ENCODE assay signal across 27 cellular contexts in the genomic region with DNA sequence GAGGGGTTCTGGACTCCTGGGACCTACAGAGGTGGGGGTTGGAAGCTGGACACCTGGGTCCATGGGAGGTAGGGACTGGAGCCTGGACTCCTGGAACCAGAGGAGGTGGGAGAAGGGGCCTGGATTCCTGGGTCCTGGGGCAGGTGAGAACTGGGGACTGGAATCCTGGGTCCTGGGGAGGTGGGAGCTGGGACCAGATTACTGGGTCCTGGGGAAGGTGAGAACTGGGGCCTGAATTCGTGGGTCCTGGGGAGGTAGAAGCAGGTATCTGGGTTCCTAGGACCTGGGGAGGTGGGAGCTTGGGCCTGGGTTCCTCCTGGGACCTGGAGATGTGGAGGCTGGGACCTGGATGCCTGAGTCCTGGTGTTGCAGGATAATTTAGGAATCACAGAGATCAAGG. TPM values are rescaled to one million over a fixed set of nuclear protein-coding genes. Genes with fewer than 3 reads are reported as not detected.
A peak's percentile ranks its signal among the peaks of the same experiment; 100 is the strongest.
DNase-seq lines count a peak whose midpoint lies in the region; ATAC-seq, FAIRE-seq and TF ChIP-seq lines count a peak whose summit lies in the region.
"Had no signal": no experiment of that assay in that cellular context is flagged by ENCODE, and none has a peak within 500 bp of the region (broad histone marks: within the 10 kb centered on the region; RNA-seq: fewer than 3 reads in every experiment).

No MANE protein-coding gene starts in this region.

- intact Hi-C loops in K562 (cut with micrococcal nuclease), result no loop called here
- intact Hi-C loops in natural killer cell (cut with micrococcal nuclease), result no loop called here

- H3K9me3 Mint-ChIP-seq in stimulated activated memory B cell treated with anti-CD40 and anti-IgM and Interleukin-4, amounts not matched to agents 10 μg/mL and 1 μg/mL and 100 μg/mL, for 72 hours, result peaks cover 8% of the 10 kb centered on the region
- H3K9me3 Mint-ChIP-seq in progenitor cell of endocrine pancreas (ENCODE audit: low read depth), result peaks cover 10% of the 10 kb centered on the region
- peaks cover 0 to 10% of the 10 kb centered on the region in 2 donors for H3K9me3 Mint-ChIP-seq in natural killer cell
- H3K9me3 Mint-ChIP-seq in activated CD4-positive, alpha-beta memory T cell treated with anti-CD3 and anti-CD28 coated beads, Interleukin-2, amount 10 ng/mL, durations not matched to agents 7 days and 5 days, result peaks cover 12% of the 10 kb centered on the region

- H3K27ac ChIP-seq in K562 (ENCODE audit: extremely low read depth, low read depth, low read length), result no peak overlapping the region; the same call in 2 of the 3 replicates
- H3K27ac ChIP-seq: A549, GM23248 had no signal

- H3K4me1 ChIP-seq in NT2/D1 (ENCODE audit: insufficient read depth, insufficient read length), result peaks cover 4% of the 10 kb centered on the region
- peaks cover 10 to 11% of the 10 kb centered on the region in 2 experiments; a peak in 4 of 5 replicates for H3K4me1 ChIP-seq in K562 (replicated peaks in 1 of 2; ENCODE audit: control insufficient read depth in 2 of 2, insufficient read depth in 2 of 2, low read length in 2 of 2)
- H3K4me1 ChIP-seq: A549, BE2C, HAP-1 had no signal

- DNase-seq in NT2/D1 (ENCODE audit: low read depth, low spot score), result no peak
- DNase-seq in K562 (ENCODE audit: extremely low read depth in 1 of 4, low spot score in 3 of 4), result no peak
- DNase-seq in mesenteric fat pad (ENCODE audit: low spot score), result peak; percentile 59
- DNase-seq in progenitor cell of endocrine pancreas (ENCODE audit: low spot score, unreplicated experiment), result no peak
- no peak for DNase-seq in natural killer cell
- no peak for DNase-seq in activated CD4-positive, alpha-beta memory T cell treated with anti-CD3 and anti-CD28 coated beads, Interleukin-2, amount 10 ng/mL, durations not matched to agents 7 days and 5 days
- DNase-seq: 8988T; ACHN; AML-193; BE2C; CD4-positive, alpha-beta T cell; CD8-positive, alpha-beta memory T cell; DMS 273 treated with DMSO at 0.1 percent for 48 hours; DMS79; EL; GDM1; GM23248; HFFc6 had no signal

- H3K79me2 ChIP-seq in K562 (ENCODE audit: control insufficient read depth, insufficient read depth, low read length), result no peaks in the 10 kb centered on the region

- H3K36me3 ChIP-seq in NT2/D1 (ENCODE audit: insufficient read depth, insufficient read length, low read length), result no peaks in the 10 kb centered on the region
- H3K36me3 ChIP-seq in K562 (ENCODE audit: control insufficient read depth, insufficient read depth, low read length), result no peaks in the 10 kb centered on the region
- H3K36me3 ChIP-seq: BE2C, HAP-1 had no signal

- TF ChIP-seq CTCF in K562 (IDR thresholded peaks at IDR 0.05 in 2 of 3, conservative IDR thresholded peaks at IDR 0.05 in 1 of 3; ENCODE audit: insufficient read depth in 2 of 3, low read depth in 1 of 3, low read length in 3 of 3), result no peak
- TF ChIP-seq CTCF in progenitor cell of endocrine pancreas (IDR thresholded peaks at IDR 0.05; ENCODE audit: unreplicated experiment), result no peak
- TF ChIP-seq CTCF in natural killer cell (IDR thresholded peaks at IDR 0.05), result no peak

- WGBS in K562 (ENCODE audit: insufficient coverage, low coverage, missing lambda C conversion rate), result 0% methylated on average over 1 of the region's 1 CpG

- TF ChIP-seq POLR2A in K562 (conservative IDR thresholded peaks at IDR 0.05), result no peak

- in situ Hi-C loops in K562 (cut with MboI), result no loop called here

- POLR2A ChIA-PET in K562 (lab: Yijun Ruan, JAX), result interaction anchor here (0.7 kb wide), 1 partner anchor 10 kb away, joined by 3 read pairs; no protein-coding TSS in a partner anchor
- POLR2A ChIA-PET in activated CD4-positive, alpha-beta memory T cell treated with anti-CD3 and anti-CD28 coated beads, Interleukin-2, amount 10 ng/mL, durations not matched to agents 7 days and 5 days (lab: Charles Lee), result no interaction called here

- no peak for TF ChIP-seq EP300 in K562 (IDR thresholded peaks at IDR 0.05; ENCODE audit: low read length)

- no peak overlapping the region for H3K4me3 Mint-ChIP-seq in stimulated activated memory B cell treated with anti-CD40 and anti-IgM and Interleukin-4, amounts not matched to agents 10 μg/mL and 1 μg/mL and 100 μg/mL, for 72 hours
- H3K4me3 Mint-ChIP-seq in progenitor cell of endocrine pancreas (ENCODE audit: low read depth) (no peak overlapping the region), natural killer cell (no peak overlapping the region)
- no peak overlapping the region for H3K4me3 Mint-ChIP-seq in activated CD4-positive, alpha-beta memory T cell treated with anti-CD3 and anti-CD28 coated beads, Interleukin-2, amount 10 ng/mL, durations not matched to agents 7 days and 5 days
- H3K4me3 Mint-ChIP-seq: CD14-positive monocyte; CD4-positive, alpha-beta T cell; CD8-positive, alpha-beta memory T cell; HFFc6 had no signal

- peak overlapping the region; percentile 33 for H3K27ac Mint-ChIP-seq in stimulated activated memory B cell treated with anti-CD40 and anti-IgM and Interleukin-4, amounts not matched to agents 10 μg/mL and 1 μg/mL and 100 μg/mL, for 72 hours
- H3K27ac Mint-ChIP-seq in progenitor cell of endocrine pancreas (no peak overlapping the region), natural killer cell (no peak overlapping the region)
- no peak overlapping the region for H3K27ac Mint-ChIP-seq in activated CD4-positive, alpha-beta memory T cell treated with anti-CD3 and anti-CD28 coated beads, Interleukin-2, amount 10 ng/mL, durations not matched to agents 7 days and 5 days
- H3K27ac Mint-ChIP-seq: CD14-positive monocyte; CD4-positive, alpha-beta T cell; HFFc6 had no signal

- H3K9me3 ChIP-seq in NT2/D1 (ENCODE audit: insufficient read depth, low read length) (peaks cover 9% of the 10 kb centered on the region), K562 (replicated peaks; ENCODE audit: control insufficient read depth, insufficient read depth, low read depth, low read length) (peaks cover 3% of the 10 kb centered on the region; the same call in 1 of the 2 replicates)
- H3K9me3 ChIP-seq: BE2C, HAP-1 had no signal

- ATAC-seq in K562, result no peak
- no peak for ATAC-seq in stimulated activated memory B cell treated with anti-CD40 and anti-IgM and Interleukin-4, amounts not matched to agents 10 μg/mL and 1 μg/mL and 100 μg/mL, for 72 hours
- no peak for ATAC-seq in natural killer cell
- no peak for ATAC-seq in GM21447 (IDR thresholded peaks at IDR 0.05; ENCODE audit: unreplicated experiment)
- ATAC-seq: A549, GM12878 had no signal

- H3K9ac ChIP-seq in NT2/D1 (ENCODE audit: insufficient read length, low read depth) (peak overlapping the region; percentile 8), K562 (ENCODE audit: insufficient read depth in 1 of 2, low read depth in 2 of 2, low read length in 2 of 2) (peak overlapping the region in 1 of 2 experiments; percentile 65; a peak in 1 of 4 replicates)
- H3K9ac ChIP-seq: GM23248 had no signal

- no peaks in the 10 kb centered on the region for H3K9me1 ChIP-seq in K562 (ENCODE audit: control insufficient read depth, insufficient read depth, low read length)

- no peak overlapping the region; the same call in 1 of the 2 replicates for H2AFZ ChIP-seq in K562 (ENCODE audit: low read depth, low read length)
- H2AFZ ChIP-seq: GM23248 had no signal

- FAIRE-seq in K562 (lab: Jason Lieb, UNC), result no peak
- FAIRE-seq: A549, D721Med, GM12878, H54 had no signal

- peaks cover 11% of the 10 kb centered on the region for H3K4me1 Mint-ChIP-seq in stimulated activated memory B cell treated with anti-CD40 and anti-IgM and Interleukin-4, amounts not matched to agents 10 μg/mL and 1 μg/mL and 100 μg/mL, for 72 hours
- H3K4me1 Mint-ChIP-seq in progenitor cell of endocrine pancreas (ENCODE audit: low read depth) (peaks cover 4% of the 10 kb centered on the region), natural killer cell (no peaks in the 10 kb centered on the region)
- no peaks in the 10 kb centered on the region for H3K4me1 Mint-ChIP-seq in activated CD4-positive, alpha-beta memory T cell treated with anti-CD3 and anti-CD28 coated beads, Interleukin-2, amount 10 ng/mL, durations not matched to agents 7 days and 5 days
- H3K4me1 Mint-ChIP-seq: CD8-positive, alpha-beta memory T cell had no signal

- H3K4me3 ChIP-seq in NT2/D1 (ENCODE audit: insufficient read length, low read depth) (no peak overlapping the region), K562 (no peak overlapping the region)
- H3K4me3 ChIP-seq: A549; BLaER1 treated with 17β-estradiol and CSF1 and Interleukin-3, amounts not matched to agents 10 nM and 100 nM; GM12878; GM23248; HAP-1 had no signal

- TF ChIP-seq RAD21 in K562 (CRISPR knock-in tag; conservative IDR thresholded peaks at IDR 0.05 in 1 of 2, IDR thresholded peaks at IDR 0.05 in 1 of 2), result no peak

- peaks cover 4% of the 10 kb centered on the region for H3K36me3 Mint-ChIP-seq in stimulated activated memory B cell treated with anti-CD40 and anti-IgM and Interleukin-4, amounts not matched to agents 10 μg/mL and 1 μg/mL and 100 μg/mL, for 72 hours
- H3K36me3 Mint-ChIP-seq in progenitor cell of endocrine pancreas (ENCODE audit: insufficient read depth), result no peaks in the 10 kb centered on the region
- H3K36me3 Mint-ChIP-seq in natural killer cell, result peaks cover 11% of the 10 kb centered on the region
- H3K36me3 Mint-ChIP-seq in activated CD4-positive, alpha-beta memory T cell treated with anti-CD3 and anti-CD28 coated beads, Interleukin-2, amount 10 ng/mL, durations not matched to agents 7 days and 5 days (ENCODE audit: low read depth), result peaks cover 2% of the 10 kb centered on the region

- BruUV-seq in K562 (replicated peaks; lab: Mats Ljungman, UMichigan), result no TSS peak

- H4K20me1 ChIP-seq in K562 (replicated peaks; ENCODE audit: control insufficient read depth, insufficient read depth, low read length), result no peaks in the 10 kb centered on the region
- H4K20me1 ChIP-seq: BLaER1 treated with 17β-estradiol and CSF1 and Interleukin-3, amounts not matched to agents 10 nM and 100 nM had no signal

- H3K27me3 ChIP-seq in NT2/D1 (ENCODE audit: insufficient read depth, insufficient read length) (peaks cover 8% of the 10 kb centered on the region), K562 (ENCODE audit: control insufficient read depth in 2 of 2, insufficient read depth in 2 of 2, low read length in 2 of 2) (peaks cover 10 to 28% of the 10 kb centered on the region in 2 experiments; a peak in 4 of 5 replicates)

- H3K27me3 Mint-ChIP-seq in stimulated activated memory B cell treated with anti-CD40 and anti-IgM and Interleukin-4, amounts not matched to agents 10 μg/mL and 1 μg/mL and 100 μg/mL, for 72 hours, result peaks cover 29% of the 10 kb centered on the region
- peaks cover 23% of the 10 kb centered on the region for H3K27me3 Mint-ChIP-seq in progenitor cell of endocrine pancreas
- peaks cover 14 to 35% of the 10 kb centered on the region in 2 donors for H3K27me3 Mint-ChIP-seq in natural killer cell (ENCODE audit: low read depth in 2 of 2)
- H3K27me3 Mint-ChIP-seq in activated CD4-positive, alpha-beta memory T cell treated with anti-CD3 and anti-CD28 coated beads, Interleukin-2, amount 10 ng/mL, durations not matched to agents 7 days and 5 days, result peaks cover 8% of the 10 kb centered on the region

- H3K4me2 ChIP-seq in K562 (ENCODE audit: insufficient read depth, low read length), result no peak overlapping the region; the same call in 1 of the 2 replicates
- H3K4me2 ChIP-seq: A549 had no signal

- CTCF ChIA-PET in K562 (lab: Yijun Ruan, JAX; ENCODE audit: low intra/inter-chr PET ratio), result no interaction called here
- CTCF ChIA-PET in activated CD4-positive, alpha-beta memory T cell treated with anti-CD3 and anti-CD28 coated beads, Interleukin-2, amount 10 ng/mL, durations not matched to agents 7 days and 5 days (lab: Charles Lee), result no interaction called here

RNA-seq across cellular contexts. Expression of a gene that starts 0.7 kb away (rescaled TPM):
- total RNA-seq in K562 (2011; cell fraction: chromatin; rRNA removed; ENCODE audit: low replicate concordance), result 0.37 and 0.69 TPM in 2 replicates
- 0.53 and 0.83 TPM in 2 replicates for total RNA-seq in K562 (2011; cell fraction: nucleolus; rRNA removed)
- total RNA-seq in K562 (2011; cell fraction: nucleoplasm; rRNA removed), result 0.23 TPM in 1 of 2 replicates, not detected in the other
- total RNA-seq in K562 (2014; rRNA removed) (not detected in 2 replicates), K562 (2014; rRNA removed; fragmentation: Illumina TruSeq; extraction: Trizol) (not detected in 2 replicates), K562 (2015; rRNA removed; fragmentation: Illumina TruSeq; extraction: Trizol) (not detected in 2 replicates), K562 (2021) (0.27 TPM in 1 of 2 replicates, not detected in the other), mesenteric fat pad (not detected), progenitor cell of endocrine pancreas (0.36 and 0.42 TPM in 2 replicates), natural killer cell (not detected)
- polyA plus RNA-seq in K562 (2011; rRNA removed) (0.18 and 0.62 TPM in 2 replicates), K562 (2014; fragmentation: Illumina TruSeq; extraction: Trizol) (not detected in 2 replicates), K562 (2014; fragmentation: Nextera tagmentation; extraction: Ambion mirVana) (under 1 TPM in 1 of 2 experiments, not detected in 1; 0.08 TPM), K562 (2014; rRNA removed) (not detected in 2 replicates)
- polyA plus RNA-seq in K562 (2011; cell fraction: cytosol; rRNA removed), result 0.19 and 0.32 TPM in 2 replicates
- 2.4 and 4.7 TPM in 2 replicates for polyA plus RNA-seq in K562 (2011; cell fraction: nucleus; rRNA removed)
- polyA plus RNA-seq in K562 (2012), result 0.05 and 0.58 TPM in 2 replicates
- polyA minus RNA-seq in K562 (2011; rRNA and poly(A)+ RNA removed), result 0.27 TPM in 1 of 2 replicates, not detected in the other
- not detected in 2 replicates for polyA minus RNA-seq in K562 (2011; cell fraction: cytosol; rRNA and poly(A)+ RNA removed)
- not detected in 2 replicates for polyA minus RNA-seq in K562 (2011; cell fraction: nucleus; rRNA and poly(A)+ RNA removed)
- not detected for total RNA-seq in activated CD4-positive, alpha-beta memory T cell treated with anti-CD3 and anti-CD28 coated beads, Interleukin-2, amount 10 ng/mL, durations not matched to agents 7 days and 5 days
- total RNA-seq: CD4-positive, alpha-beta T cell; CD8-positive, alpha-beta memory T cell; GM23248; HFFc6 had no signal
- polyA plus RNA-seq: A549; CD14-positive monocyte; CD8-positive, alpha-beta memory T cell; GM23248 had no signal

RNA-seq across cellular contexts. Expression of a gene that starts 16.4 kb away (rescaled TPM):
- total RNA-seq in K562 (2011; cell fraction: chromatin; rRNA removed; ENCODE audit: low replicate concordance), result not detected in 2 replicates
- total RNA-seq in K562 (2011; cell fraction: nucleolus; rRNA removed), result not detected in 2 replicates
- total RNA-seq in K562 (2011; cell fraction: nucleoplasm; rRNA removed), result not detected in 2 replicates
- total RNA-seq in K562 (2014; rRNA removed) (not detected in 2 replicates), K562 (2014; rRNA removed; fragmentation: Illumina TruSeq; extraction: Trizol) (not detected in 2 replicates), K562 (2015; rRNA removed; fragmentation: Illumina TruSeq; extraction: Trizol) (not detected in 2 replicates), K562 (2021) (not detected in 2 replicates), mesenteric fat pad (63.5 TPM), progenitor cell of endocrine pancreas (not detected in 2 replicates), natural killer cell (under 1 TPM in 1 of 3 donors, not detected in 2; 0.10 TPM)
- polyA plus RNA-seq in K562 (2011; rRNA removed) (0.01 TPM in 2 replicates), K562 (2014; fragmentation: Illumina TruSeq; extraction: Trizol) (not detected in 2 replicates), K562 (2014; fragmentation: Nextera tagmentation; extraction: Ambion mirVana) (not detected), K562 (2014; rRNA removed) (not detected in 2 replicates)
- 0.01 and 0.04 TPM in 2 replicates for polyA plus RNA-seq in K562 (2011; cell fraction: cytosol; rRNA removed)
- not detected in 2 replicates for polyA plus RNA-seq in K562 (2011; cell fraction: nucleus; rRNA removed)
- 0.04 TPM in 1 of 2 replicates, not detected in the other for polyA plus RNA-seq in K562 (2012)
- not detected in 2 replicates for polyA minus RNA-seq in K562 (2011; rRNA and poly(A)+ RNA removed)
- polyA minus RNA-seq in K562 (2011; cell fraction: cytosol; rRNA and poly(A)+ RNA removed), result not detected in 2 replicates
- not detected in 2 replicates for polyA minus RNA-seq in K562 (2011; cell fraction: nucleus; rRNA and poly(A)+ RNA removed)
- not detected for total RNA-seq in activated CD4-positive, alpha-beta memory T cell treated with anti-CD3 and anti-CD28 coated beads, Interleukin-2, amount 10 ng/mL, durations not matched to agents 7 days and 5 days
- total RNA-seq: CD4-positive, alpha-beta T cell; GM23248; HFFc6 had no signal
- polyA plus RNA-seq: A549; CD8-positive, alpha-beta memory T cell; GM23248 had no signal

RNA-seq across cellular contexts. Expression of a gene that starts 31.8 kb away (rescaled TPM):
- not detected in 2 replicates for total RNA-seq in K562 (2011; cell fraction: chromatin; rRNA removed; ENCODE audit: low replicate concordance)
- not detected in 2 replicates for total RNA-seq in K562 (2011; cell fraction: nucleolus; rRNA removed)
- not detected in 2 replicates for total RNA-seq in K562 (2011; cell fraction: nucleoplasm; rRNA removed)
- total RNA-seq in K562 (2014; rRNA removed) (not detected in 2 replicates), K562 (2014; rRNA removed; fragmentation: Illumina TruSeq; extraction: Trizol) (not detected in 2 replicates), K562 (2015; rRNA removed; fragmentation: Illumina TruSeq; extraction: Trizol) (not detected in 2 replicates), K562 (2021) (not detected in 2 replicates), mesenteric fat pad (10.1 TPM), progenitor cell of endocrine pancreas (not detected in 2 replicates), natural killer cell (not detected)
- polyA plus RNA-seq in K562 (2011; rRNA removed) (not detected in 2 replicates), K562 (2014; fragmentation: Illumina TruSeq; extraction: Trizol) (not detected in 2 replicates), K562 (2014; fragmentation: Nextera tagmentation; extraction: Ambion mirVana) (not detected), K562 (2014; rRNA removed) (not detected in 2 replicates)
- not detected in 2 replicates for polyA plus RNA-seq in K562 (2011; cell fraction: cytosol; rRNA removed)
- not detected in 2 replicates for polyA plus RNA-seq in K562 (2011; cell fraction: nucleus; rRNA removed)
- polyA plus RNA-seq in K562 (2012), result not detected in 2 replicates
- not detected in 2 replicates for polyA minus RNA-seq in K562 (2011; rRNA and poly(A)+ RNA removed)
- not detected in 2 replicates for polyA minus RNA-seq in K562 (2011; cell fraction: cytosol; rRNA and poly(A)+ RNA removed)
- polyA minus RNA-seq in K562 (2011; cell fraction: nucleus; rRNA and poly(A)+ RNA removed), result not detected in 2 replicates
- total RNA-seq in activated CD4-positive, alpha-beta memory T cell treated with anti-CD3 and anti-CD28 coated beads, Interleukin-2, amount 10 ng/mL, durations not matched to agents 7 days and 5 days, result not detected
- total RNA-seq: CD4-positive, alpha-beta T cell; CD8-positive, alpha-beta memory T cell; GM12878; GM23248; HFFc6 had no signal
- polyA plus RNA-seq: A549; CD8-positive, alpha-beta memory T cell; GM23248 had no signal

Comparison
In these comparisons a context has a peak if more than half of its experiments do, and no peak if none do; other contexts are left out.
1. RNA of a gene that starts 16.4 kb away (total RNA-seq): 63.5 TPM in mesenteric fat pad (single experiment); 0.10 TPM in natural killer cell, not detected in K562, not detected in progenitor cell of endocrine pancreas and not detected in activated CD4-positive, alpha-beta memory T cell treated with anti-CD3 and anti-CD28 coated beads, Interleukin-2, amount 10 ng/mL, durations not matched to agents 7 days and 5 days; every median in the first group is over 10 times any median in the second.